Comparison of ENCODE assay signal across 26 cellular contexts in genomic region chr20:41871063-41871462, GRCh38.
DNase-seq lines count a peak whose midpoint lies in the region; ATAC-seq, FAIRE-seq and TF ChIP-seq lines count a peak whose summit lies in the region.
"Had no signal": no experiment of that assay in that cellular context is flagged by ENCODE, and none has a peak within 500 bp of the region (broad histone marks: within the 10 kb centered on the region; RNA-seq: fewer than 3 reads in every experiment).

No MANE protein-coding gene starts in this region.

- H3K4me2 ChIP-seq in K562 (ENCODE audit: insufficient read depth, low read length), result no peak overlapping the region
- H3K4me2 ChIP-seq: A549, BLaER1 had no signal

- CTCF ChIA-PET in K562 (lab: Yijun Ruan, JAX; ENCODE audit: low intra/inter-chr PET ratio), result no interaction called here

- H3K9me1 ChIP-seq in K562 (ENCODE audit: control insufficient read depth, insufficient read depth, low read length), result no peaks in the 10 kb centered on the region

- no peak for ATAC-seq in K562
- ATAC-seq in esophagus mucosa, result peak; percentile 67
- no peak for ATAC-seq in left lobe of liver
- ATAC-seq: A549, GM12878 had no signal

- H3K36me3 ChIP-seq in K562 (ENCODE audit: control insufficient read depth, insufficient read depth, low read length), result no peaks in the 10 kb centered on the region
- H3K36me3 ChIP-seq: BE2C, BLaER1 had no signal

- no peak for TF ChIP-seq RAD21 in K562 (CRISPR knock-in tag; conservative IDR thresholded peaks at IDR 0.05 in 1 of 2, IDR thresholded peaks at IDR 0.05 in 1 of 2)

- no peak for TF ChIP-seq EP300 in K562 (IDR thresholded peaks at IDR 0.05; ENCODE audit: low read length)

- no peaks in the 10 kb centered on the region for H3K79me2 ChIP-seq in K562 (ENCODE audit: control insufficient read depth, insufficient read depth, low read length)

- H3K27ac ChIP-seq in K562 (ENCODE audit: extremely low read depth, low read depth, low read length), result no peak overlapping the region
- H3K27ac ChIP-seq: 22Rv1, A549, BLaER1 had no signal

- FAIRE-seq in HTR-8/SVneo (lab: Jason Lieb, UNC) (peak; percentile 70), K562 (lab: Jason Lieb, UNC) (no peak)
- FAIRE-seq: A549, GM12878, GM12892, GM18507 had no signal

- no peak overlapping the region for H3K4me3 ChIP-seq in K562
- H3K4me3 ChIP-seq: A549, BLaER1, GM12878 had no signal

- no peak for TF ChIP-seq POLR2A in K562 (conservative IDR thresholded peaks at IDR 0.05)

- WGBS in K562 (ENCODE audit: insufficient coverage, low coverage, missing lambda C conversion rate), result 0% methylated on average over 2 of the region's 2 CpGs

- no peak for TF ChIP-seq CTCF in K562 (IDR thresholded peaks at IDR 0.05 in 2 of 3, conservative IDR thresholded peaks at IDR 0.05 in 1 of 3; ENCODE audit: insufficient read depth in 2 of 3, low read depth in 1 of 3, low read length in 3 of 3)

- no peak overlapping the region for H3K9ac ChIP-seq in K562 (ENCODE audit: insufficient read depth in 1 of 2, low read depth in 2 of 2, low read length in 2 of 2)
- H3K9ac ChIP-seq: BLaER1 had no signal

- no peaks in the 10 kb centered on the region for H3K9me3 ChIP-seq in K562 (replicated peaks; ENCODE audit: control insufficient read depth, insufficient read depth, low read depth, low read length)
- H3K9me3 ChIP-seq: A549, BE2C had no signal

- BruUV-seq in K562 (replicated peaks; lab: Mats Ljungman, UMichigan), result no TSS peak

- intact Hi-C loops in K562 (cut with micrococcal nuclease), result no loop called here

- H3K4me1 ChIP-seq in K562 (replicated peaks in 1 of 2; ENCODE audit: control insufficient read depth in 2 of 2, insufficient read depth in 2 of 2, low read length in 2 of 2), result no peaks in the 10 kb centered on the region
- H3K4me1 ChIP-seq: A549, BE2C had no signal

- H3K27me3 ChIP-seq in K562 (ENCODE audit: control insufficient read depth in 2 of 2, insufficient read depth in 2 of 2, low read length in 2 of 2), result no peaks in the 10 kb centered on the region
- H3K27me3 ChIP-seq: BE2C, BLaER1 had no signal

- no peak overlapping the region for H2AFZ ChIP-seq in K562 (ENCODE audit: low read depth, low read length)

- DNase-seq in HTR-8/SVneo (ENCODE audit: insufficient read length, low spot score) (no peak), K562 (ENCODE audit: extremely low read depth in 1 of 4, low spot score in 3 of 4) (no peak), NCI-H187 treated with DMSO at 0.1 percent for 48 hours (lab: John Stamatoyannopoulos, UW) (no peak), left lobe of liver (ENCODE audit: low spot score) (no peak)
- DNase-seq in activated effector memory CD4-positive, alpha-beta T cell treated with anti-CD3 and anti-CD28 coated beads, Interleukin-2, amount 50 U/mL, for 16 hours, result no peak
- DNase-seq: AML-193; BE2C; C1 segment of cervical spinal cord; CD4-positive, alpha-beta memory T cell; CD4-positive, CD25-positive, alpha-beta regulatory T cell; CD8-positive, alpha-beta memory T cell; COR-L47; DMS 273 treated with DMSO at 0.1 percent for 48 hours; DMS153; DMS53; DMS79; DND-41; EL; GDM1 had no signal

- in situ Hi-C loops in K562 (cut with MboI), result no loop called here

- POLR2A ChIA-PET in K562 (lab: Yijun Ruan, JAX), result no interaction called here

- no peaks in the 10 kb centered on the region for H4K20me1 ChIP-seq in K562 (replicated peaks; ENCODE audit: control insufficient read depth, insufficient read depth, low read length)
- H4K20me1 ChIP-seq: BLaER1 had no signal

TF ChIP-seq in K562, 482 proteins besides CTCF, POLR2A, EP300 and RAD21:
- TF ChIP-seq MTA2 (IDR thresholded peaks at IDR 0.05; ENCODE audit: low read depth), result no peak
- 0 out of 2 replicates have a peak, but pooled peaks have one; percentile 6 for TF ChIP-seq RFX1 (IDR thresholded peaks at IDR 0.05)
